Comparison of ENCODE assay signal across 8 cellular contexts in the genomic region with DNA sequence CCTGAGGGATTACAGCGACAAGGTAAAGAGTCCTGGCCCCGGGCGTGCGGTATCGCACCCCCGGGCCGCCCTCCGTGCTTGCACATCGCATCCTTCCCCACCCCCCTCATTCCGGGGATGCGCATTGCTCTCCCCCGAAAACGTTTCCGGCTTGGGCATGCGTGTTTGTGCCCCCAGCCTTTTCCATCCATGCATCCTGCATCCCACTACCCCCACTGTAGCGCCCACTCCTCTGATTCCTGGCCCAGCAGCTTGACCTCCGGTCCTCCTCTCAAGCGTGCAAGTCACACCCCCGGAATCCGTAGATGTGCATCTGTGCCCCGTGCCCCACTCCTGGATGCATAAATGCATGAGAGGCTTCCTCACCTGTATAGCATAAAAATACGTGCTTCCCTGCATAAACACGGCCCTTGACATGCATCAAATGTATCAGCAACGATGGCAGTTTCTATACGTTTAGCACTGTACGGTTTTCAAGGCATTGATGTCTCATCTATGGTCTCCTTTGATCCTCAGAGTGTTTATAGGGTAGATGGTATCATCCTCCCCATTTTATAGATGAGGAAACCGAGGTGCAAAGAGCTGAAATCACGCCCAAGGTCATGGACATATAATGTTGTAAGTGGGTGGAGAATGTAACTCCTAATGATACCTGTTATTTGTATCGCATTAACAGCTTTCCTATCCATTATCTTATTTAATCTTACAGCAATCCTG. TPM values are rescaled to one million over a fixed set of nuclear protein-coding genes. Genes with fewer than 3 reads are reported as not detected.
DNase-seq lines count a peak whose midpoint lies in the region; ATAC-seq and TF ChIP-seq lines count a peak whose summit lies in the region.

No MANE protein-coding gene starts in this region.

- 5 to 11% (median 6%) methylated on average over 16 to 29 of the region's 29 CpGs for WGBS in heart left ventricle, 4 donors

- H3K27ac Mint-ChIP-seq in stimulated activated naive CD8-positive, alpha-beta T cell treated with anti-CD3 and anti-CD28 coated beads, Interleukin-15, Interleukin-2, amounts not matched to agents 100 ng/mL and 50 ng/mL, for 24 hours, result peak overlapping the region; percentile 93

- H3K4me1 ChIP-seq in heart left ventricle (peaks cover 5 to 38% (median 13%) of the 10 kb centered on the region in 12 donors), iPS-18a (ENCODE audit: control insufficient read depth, low read depth, low read length) (peaks cover 32% of the 10 kb centered on the region)

- H3K27me3 ChIP-seq in heart left ventricle (no peaks in the 10 kb centered on the region), iPS-18a (ENCODE audit: control insufficient read depth, insufficient read depth, low read length) (no peaks in the 10 kb centered on the region)

- H3K9me3 Mint-ChIP-seq in stimulated activated naive CD8-positive, alpha-beta T cell treated with anti-CD3 and anti-CD28 coated beads, Interleukin-15, Interleukin-2, amounts not matched to agents 100 ng/mL and 50 ng/mL, for 24 hours, result no peaks in the 10 kb centered on the region

- intact Hi-C loops in heart left ventricle (cut with DNase I), result loop anchor here in 4 of 10 donors (2.0 to 10.0 kb wide), 3 partner anchors 66 to 180 kb away; partner anchors contain the start of gene TMEM263 (in 1 of the 4)
- intact Hi-C loops in cardiac septum (cut with DNase I), result loop anchor here (2.0 to 5.0 kb wide), 3 partner anchors 66 to 418 kb away; partner anchors contain the start of genes POLR3B and TMEM263

- no peak for TF ChIP-seq POLR2A in heart left ventricle (IDR thresholded peaks at IDR 0.05)

- peaks cover 30% of the 10 kb centered on the region for H3K4me1 Mint-ChIP-seq in stimulated activated naive CD8-positive, alpha-beta T cell treated with anti-CD3 and anti-CD28 coated beads, Interleukin-15, Interleukin-2, amounts not matched to agents 100 ng/mL and 50 ng/mL, for 24 hours (ENCODE audit: low read depth)

- DNase-seq in heart left ventricle (peak in 1 of 5 donors; percentile 65), cardiac septum (ENCODE audit: low spot score) (no peak), iPS-NIHi7 (ENCODE audit: extremely low spot score) (no peak)
- DNase-seq in activated naive CD4-positive, alpha-beta T cell treated with anti-CD3 and anti-CD28 coated beads, Interleukin-2, amount 50 U/mL, for 16 hours, result peak; percentile 21
- no peak for DNase-seq in effector CD8-positive, alpha-beta T cell (lab: John Stamatoyannopoulos, UW)

- H3K9me3 ChIP-seq in heart left ventricle (no peaks in the 10 kb centered on the region), iPS-18a (ENCODE audit: control insufficient read depth, low read depth, low read length) (no peaks in the 10 kb centered on the region)

- TF ChIP-seq CTCF in heart left ventricle (IDR thresholded peaks at IDR 0.05), result no peak

- ATAC-seq in heart left ventricle, result peak in 1 of 4 donors; percentile 1
- ATAC-seq in HG03520 (IDR thresholded peaks at IDR 0.05; ENCODE audit: unreplicated experiment), result peak; percentile 2

- H3K9ac ChIP-seq in iPS-18a (ENCODE audit: low read length), result peak overlapping the region; percentile 81

- H3K4me3 ChIP-seq in heart left ventricle (peak overlapping the region; percentile 75 to 97 (median 90)), iPS-18a (ENCODE audit: low read length) (peak overlapping the region; percentile 75)

- H3K27me3 Mint-ChIP-seq in stimulated activated naive CD8-positive, alpha-beta T cell treated with anti-CD3 and anti-CD28 coated beads, Interleukin-15, Interleukin-2, amounts not matched to agents 100 ng/mL and 50 ng/mL, for 24 hours, result no peaks in the 10 kb centered on the region

- H3K4me3 Mint-ChIP-seq in stimulated activated naive CD8-positive, alpha-beta T cell treated with anti-CD3 and anti-CD28 coated beads, Interleukin-15, Interleukin-2, amounts not matched to agents 100 ng/mL and 50 ng/mL, for 24 hours, result peak overlapping the region; percentile 99

- H3K36me3 ChIP-seq in heart left ventricle, result no peaks in the 10 kb centered on the region
- no peaks in the 10 kb centered on the region for H3K36me3 ChIP-seq in iPS-18a (ENCODE audit: control insufficient read depth, low read depth, low read length)

- H3K27ac ChIP-seq in heart left ventricle (peak overlapping the region; percentile 71 to 99 (median 96)), iPS-18a (ENCODE audit: low read length) (peak overlapping the region; percentile 5)

- peaks cover 11% of the 10 kb centered on the region for H3K36me3 Mint-ChIP-seq in stimulated activated naive CD8-positive, alpha-beta T cell treated with anti-CD3 and anti-CD28 coated beads, Interleukin-15, Interleukin-2, amounts not matched to agents 100 ng/mL and 50 ng/mL, for 24 hours (ENCODE audit: low read depth)

RNA-seq across cellular contexts. Expression of gene RIC8B, which starts 0.5 kb away (rescaled TPM):
- 10 to 100 TPM; 14.2 to 27.5 (median 22.8) TPM for total RNA-seq in heart left ventricle
- 10 to 100 TPM in 1 of 2 donors, 1 to 10 TPM in 1; 6.1 to 11.9 TPM for polyA plus RNA-seq in heart left ventricle
- 23.5 TPM for total RNA-seq in cardiac septum
